7 cellular contexts compared by ENCODE assay signal in the genomic region with DNA sequence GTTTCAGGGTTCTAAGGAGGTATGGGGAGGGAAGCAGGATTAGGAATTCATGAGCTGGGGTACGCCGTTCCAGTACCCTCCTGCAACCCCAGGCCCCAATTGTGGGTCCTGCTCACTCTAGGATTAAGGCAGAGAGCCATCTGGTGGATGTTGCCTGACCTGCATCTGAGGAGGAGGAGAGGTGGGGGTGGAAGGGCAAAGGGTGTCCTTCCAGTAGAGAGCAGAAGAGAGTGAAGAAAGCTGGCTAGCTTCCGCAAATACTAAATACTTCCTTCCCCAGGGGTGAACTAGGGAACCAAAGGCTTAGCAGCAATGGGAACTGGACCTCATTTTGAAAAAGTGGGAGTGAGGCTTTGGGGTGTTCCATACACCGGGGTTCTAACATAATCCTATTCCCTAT. TPM values are rescaled to one million over a fixed set of nuclear protein-coding genes. Genes with fewer than 3 reads are reported as not detected.
DNase-seq lines count a peak whose midpoint lies in the region; ATAC-seq and TF ChIP-seq lines count a peak whose summit lies in the region.

No MANE protein-coding gene starts in this region.

- intact Hi-C loops in adrenal gland (cut with DNase I) (loop anchor here in 1 of 2 donors (5.0 kb wide), 1 partner anchor 64 kb away; no protein-coding TSS in a partner anchor), heart right ventricle (cut with DNase I) (loop anchor here (1.0 to 5.0 kb wide), 8 partner anchors 51 to 114 kb away; no protein-coding TSS in a partner anchor)

- ATAC-seq in T-cell (replicated peaks in 1 of 4) (peak; percentile 89 to 99 (median 90)), heart right ventricle (peak; percentile 87 to 94 (median 92)), HG02763 (IDR thresholded peaks at IDR 0.05; ENCODE audit: unreplicated experiment) (no peak)

- peak overlapping the region in 2 of 5 donors; percentile 50 to 67 for H3K27ac ChIP-seq in adrenal gland
- H3K27ac ChIP-seq in heart right ventricle: peak overlapping the region in 5 of 10 donors; percentile 28 to 67 (median 49)

- DNase-seq in LHCN-M2 (ENCODE audit: low read depth) (peak; percentile 48), T-cell (peak; percentile 43 to 79 (median 66)), adrenal gland (peak; percentile 78 to 91 (median 83)), heart right ventricle (peak; percentile 55 to 80), retina (peak; percentile 64)

- TF ChIP-seq POLR2A in adrenal gland (IDR thresholded peaks at IDR 0.05): no peak

- POLR2A ChIA-PET in T-cell (lab: Charles Lee): no interaction called here

- H3K36me3 ChIP-seq in adrenal gland (replicated peaks in 1 of 2) (peaks cover 0 to 33% of the 10 kb centered on the region in 2 donors), heart right ventricle (peaks cover 0 to 71% (median 9%) of the 10 kb centered on the region in 9 donors)

- no peak overlapping the region for H3K4me3 Mint-ChIP-seq in T-cell

- CTCF ChIA-PET in T-cell (lab: Charles Lee): interaction anchor here (0.6 to 2.5 kb wide), 21 partner anchors 9 to 340 kb away, joined by 3 to 40 read pairs (median 5); no protein-coding TSS in a partner anchor

- H3K36me3 Mint-ChIP-seq in T-cell: peaks cover 17% of the 10 kb centered on the region

- H3K9me3 ChIP-seq in adrenal gland (replicated peaks in 1 of 3) (no peaks in the 10 kb centered on the region), heart right ventricle (no peaks in the 10 kb centered on the region)

- peak overlapping the region; percentile 6 to 70 for H3K27ac Mint-ChIP-seq in T-cell

- H3K4me1 ChIP-seq in adrenal gland (replicated peaks in 1 of 2) (peaks cover 4 to 27% of the 10 kb centered on the region in 2 donors), heart right ventricle (peaks cover 0 to 22% (median 12%) of the 10 kb centered on the region in 9 donors)

- WGBS in adrenal gland, 4 donors: 25 to 36% (median 29%) methylated on average over 4 of the region's 4 CpGs
- 33 to 34% methylated on average over 4 of the region's 4 CpGs for WGBS in heart right ventricle, 2 donors

- no peaks in the 10 kb centered on the region for H3K27me3 Mint-ChIP-seq in T-cell

- no peaks in the 10 kb centered on the region for H3K27me3 ChIP-seq in adrenal gland
- no peaks in the 10 kb centered on the region for H3K27me3 ChIP-seq in heart right ventricle

- peaks cover 10 to 12% (median 11%) of the 10 kb centered on the region in 3 donors for H3K4me1 Mint-ChIP-seq in T-cell

- H3K4me3 ChIP-seq in adrenal gland: no peak overlapping the region
- H3K4me3 ChIP-seq in heart right ventricle: no peak overlapping the region

- TF ChIP-seq CTCF in GM12873 (IDR thresholded peaks at IDR 0.05; ENCODE audit: insufficient read depth, low read depth, low read length, missing control alignments) (peak; percentile 85), adrenal gland (IDR thresholded peaks at IDR 0.05) (peak; percentile 70 to 98 (median 92)), heart right ventricle (IDR thresholded peaks at IDR 0.05) (peak; percentile 71 to 95 (median 88))

- H3K9me3 Mint-ChIP-seq in T-cell: no peaks in the 10 kb centered on the region

RNA-seq across cellular contexts. Expression of gene LRRC51, which starts 10.6 kb away (rescaled TPM):
- 6.4 and 7.8 TPM in 2 replicates for total RNA-seq in LHCN-M2 (2014; rRNA removed)
- polyA plus RNA-seq in LHCN-M2 (2012): 11.7 TPM
- 1 to 10 TPM; 2.5 to 5.1 (median 3.7) TPM for total RNA-seq in T-cell
- total RNA-seq in adrenal gland: 10 to 100 TPM in 5 of 8 donors, 1 to 10 TPM in 3; 2.4 to 15.4 (median 11.2) TPM
- polyA plus RNA-seq in adrenal gland: 10 to 100 TPM in 2 of 3 donors, 1 to 10 TPM in 1; 5.3 to 15.7 (median 10.4) TPM
- total RNA-seq in heart right ventricle: 1 to 10 TPM; 2.3 to 9.1 (median 4.7) TPM
- 1 to 10 TPM; 2.5 to 2.8 TPM for polyA plus RNA-seq in heart right ventricle

RNA-seq across cellular contexts. Expression of gene NUMA1, which starts 10.9 kb away (rescaled TPM):
- total RNA-seq in LHCN-M2 (2014; rRNA removed) (120 and 132 TPM in 2 replicates), T-cell (100 to 1,000 TPM; 237 to 386 (median 343) TPM), adrenal gland (100 to 1,000 TPM; 158 to 380 (median 274) TPM), heart right ventricle (100 to 1,000 TPM in 2 of 10 donors, 10 to 100 TPM in 8; 60.8 to 117 (median 83.4) TPM)
- polyA plus RNA-seq in LHCN-M2 (2012): 69.9 TPM
- polyA plus RNA-seq in adrenal gland (100 to 1,000 TPM in 2 of 3 donors, 10 to 100 TPM in 1; 86.7 to 677 (median 313) TPM), heart right ventricle (100 to 1,000 TPM in 1 of 2 donors, 10 to 100 TPM in 1; 54.1 to 159 TPM)

RNA-seq across cellular contexts. Expression of gene LAMTOR1, which starts 11.8 kb away (rescaled TPM):
- 150 and 155 TPM in 2 replicates for total RNA-seq in LHCN-M2 (2014; rRNA removed)
- 203 TPM for polyA plus RNA-seq in LHCN-M2 (2012)
- 10 to 100 TPM; 45.7 to 69.3 (median 62.5) TPM for total RNA-seq in T-cell
- 100 to 1,000 TPM; 107 to 297 (median 165) TPM for total RNA-seq in adrenal gland
- polyA plus RNA-seq in adrenal gland: 100 to 1,000 TPM in 1 of 3 donors, 10 to 100 TPM in 2; 86.1 to 140 (median 89.1) TPM
- total RNA-seq in heart right ventricle: 100 to 1,000 TPM in 1 of 10 donors, 10 to 100 TPM in 9; 76.5 to 103 (median 81.8) TPM
- polyA plus RNA-seq in heart right ventricle: 100 to 1,000 TPM in 1 of 2 donors, 10 to 100 TPM in 1; 58.3 to 158 TPM

RNA-seq across cellular contexts. Expression of gene TOMT, which starts 14.4 kb away (rescaled TPM):
- not detected in 2 replicates for total RNA-seq in LHCN-M2 (2014; rRNA removed)
- not detected for polyA plus RNA-seq in LHCN-M2 (2012)
- total RNA-seq in T-cell: under 1 TPM in 1 of 5 donors, not detected in 4; 0.28 TPM
- not detected for total RNA-seq in adrenal gland
- polyA plus RNA-seq in adrenal gland: not detected
- total RNA-seq in heart right ventricle: under 1 TPM in 1 of 10 donors, not detected in 9; 0.21 TPM
- not detected for polyA plus RNA-seq in heart right ventricle

RNA-seq across cellular contexts. Expression of gene ANAPC15, which starts 21.2 kb away (rescaled TPM):
- total RNA-seq in LHCN-M2 (2014; rRNA removed): 33.9 and 42.8 TPM in 2 replicates
- polyA plus RNA-seq in LHCN-M2 (2012): 117 TPM
- 10 to 100 TPM; 44.8 to 51.0 (median 47.7) TPM for total RNA-seq in T-cell
- 10 to 100 TPM; 15.3 to 36.6 (median 33.9) TPM for total RNA-seq in adrenal gland
- polyA plus RNA-seq in adrenal gland: 10 to 100 TPM; 62.7 to 80.0 (median 77.1) TPM
- total RNA-seq in heart right ventricle: 10 to 100 TPM; 31.8 to 58.3 (median 46.8) TPM
- 100 to 1,000 TPM in 1 of 2 donors, 10 to 100 TPM in 1; 43.8 to 104 TPM for polyA plus RNA-seq in heart right ventricle
